ENCODE assay signal across 11 cellular contexts in genomic region chr10:95756796-95757657, GRCh38. TPM values are rescaled to one million over a fixed set of nuclear protein-coding genes. Genes with fewer than 3 reads are reported as not detected.
DNase-seq lines count a peak whose midpoint lies in the region; ATAC-seq, FAIRE-seq and TF ChIP-seq lines count a peak whose summit lies in the region.
"Had no signal": no experiment of that assay in that cellular context is flagged by ENCODE, and none has a peak within 500 bp of the region (broad histone marks: within the 10 kb centered on the region; RNA-seq: fewer than 3 reads in every experiment).

No MANE protein-coding gene starts in this region.

- DNase-seq in heart left ventricle (no peak), cardiac septum (ENCODE audit: low spot score) (no peak), coronary artery (ENCODE audit: low spot score) (no peak), natural killer cell (no peak), aorta (no peak), small intestine (no peak), NCI-H1930 (lab: John Stamatoyannopoulos, UW) (no peak)
- DNase-seq: activated naive CD4-positive, alpha-beta T cell treated with anti-CD3 and anti-CD28 coated beads, Interleukin-2, amount 50 U/mL, for 16 hours had no signal

- intact Hi-C loops in heart left ventricle (cut with DNase I) (loop anchor here in 2 of 10 donors (5.0 kb wide), 2 partner anchors 35 to 85 kb away; no protein-coding TSS in a partner anchor), cardiac septum (cut with DNase I) (loop anchor here (5.0 to 10.0 kb wide), 2 partner anchors 35 to 58 kb away; no protein-coding TSS in a partner anchor), natural killer cell (cut with micrococcal nuclease) (no loop called here), aorta (cut with DNase I) (loop anchor here in 1 of 2 donors (5.0 kb wide), 2 partner anchors 35 to 80 kb away; no protein-coding TSS in a partner anchor)

- no peaks in the 10 kb centered on the region for H3K36me3 Mint-ChIP-seq in natural killer cell

- H3K9me3 Mint-ChIP-seq in natural killer cell, result no peaks in the 10 kb centered on the region

- no peak for TF ChIP-seq POLR2A in heart left ventricle (IDR thresholded peaks at IDR 0.05)

- no peaks in the 10 kb centered on the region for H3K9me3 ChIP-seq in heart left ventricle
- H3K9me3 ChIP-seq in aorta (ENCODE audit: control insufficient read depth, low read length), result no peaks in the 10 kb centered on the region
- H3K9me3 ChIP-seq in small intestine (ENCODE audit: control insufficient read depth, low read depth), result no peaks in the 10 kb centered on the region
- H3K9me3 ChIP-seq: BLaER1 had no signal

- peak overlapping the region; percentile 41 for H3K4me3 Mint-ChIP-seq in natural killer cell

- no peak for FAIRE-seq in small intestine (lab: Jason Lieb, UNC)

- H3K27me3 ChIP-seq in heart left ventricle (no peaks in the 10 kb centered on the region), aorta (ENCODE audit: control insufficient read depth in 1 of 2, insufficient read depth in 2 of 2, low read length in 1 of 2) (no peaks in the 10 kb centered on the region), small intestine (ENCODE audit: control insufficient read depth in 2 of 2, insufficient read depth in 2 of 2, low read length in 2 of 2) (no peaks in the 10 kb centered on the region)
- H3K27me3 ChIP-seq: BLaER1 had no signal

- H3K27me3 Mint-ChIP-seq in natural killer cell (ENCODE audit: low read depth in 2 of 2), result peaks cover 0 to 7% of the 10 kb centered on the region in 2 donors

- H3K27ac ChIP-seq in heart left ventricle (peak overlapping the region in 11 of 12 donors; percentile 9 to 83 (median 68)), coronary artery (peak overlapping the region; percentile 82 to 93), aorta (ENCODE audit: low read depth in 1 of 2, low read length in 2 of 2) (peak overlapping the region in 1 of 2 donors; percentile 64), small intestine (ENCODE audit: low read depth in 1 of 2, low read length in 1 of 2) (peak overlapping the region in 1 of 2 donors; percentile 92)
- H3K27ac ChIP-seq: BLaER1 had no signal

- 30 to 45% (median 37%) methylated on average over 5 of the region's 5 CpGs for WGBS in heart left ventricle, 4 donors
- 1 to 5% methylated on average over 5 of the region's 5 CpGs for WGBS in aorta, 2 donors
- 35 to 62% (median 49%) methylated on average over 5 of the region's 5 CpGs for WGBS in small intestine, 3 donors

- H3K4me3 ChIP-seq in heart left ventricle (peak overlapping the region in 10 of 12 donors; percentile 26 to 63 (median 52)), coronary artery (peak overlapping the region; percentile 64), aorta (ENCODE audit: low read length in 2 of 2) (peak overlapping the region; percentile 49 to 78), small intestine (ENCODE audit: low read depth in 1 of 2, low read length in 2 of 2) (peak overlapping the region in 1 of 2 donors; percentile 16)
- H3K4me3 ChIP-seq: BLaER1 had no signal

- H3K36me3 ChIP-seq in heart left ventricle, result no peaks in the 10 kb centered on the region
- H3K36me3 ChIP-seq in aorta (ENCODE audit: control insufficient read depth in 1 of 2, insufficient read depth in 2 of 2, low read length in 1 of 2), result no peaks in the 10 kb centered on the region
- H3K36me3 ChIP-seq in small intestine (ENCODE audit: control insufficient read depth in 2 of 2, insufficient read depth in 2 of 2, low read length in 2 of 2), result no peaks in the 10 kb centered on the region
- H3K36me3 ChIP-seq: BLaER1 had no signal

- no peak overlapping the region for H3K27ac Mint-ChIP-seq in natural killer cell

- ATAC-seq in heart left ventricle (peak in 1 of 4 donors; percentile 5), natural killer cell (peak in 1 of 3 donors; percentile 7), aorta (ENCODE audit: low FRiP score) (peak; percentile 53), GM21825 (IDR thresholded peaks at IDR 0.05; ENCODE audit: unreplicated experiment) (no peak)

- peaks cover 0 to 43% (median 3%) of the 10 kb centered on the region in 12 donors for H3K4me1 ChIP-seq in heart left ventricle
- peaks cover 2 to 5% of the 10 kb centered on the region in 2 donors for H3K4me1 ChIP-seq in aorta (ENCODE audit: control insufficient read depth in 1 of 2, insufficient read depth in 2 of 2, low read length in 2 of 2)
- H3K4me1 ChIP-seq in small intestine (ENCODE audit: control insufficient read depth in 2 of 2, insufficient read depth in 1 of 2, low read depth in 1 of 2, low read length in 1 of 2), result no peaks in the 10 kb centered on the region

- H3K4me1 Mint-ChIP-seq in natural killer cell, result peaks cover 14 to 16% of the 10 kb centered on the region in 2 donors

- TF ChIP-seq CTCF in heart left ventricle (IDR thresholded peaks at IDR 0.05) (no peak), coronary artery (IDR thresholded peaks at IDR 0.05) (no peak), natural killer cell (IDR thresholded peaks at IDR 0.05) (no peak)

RNA-seq across cellular contexts. Expression of gene ENTPD1, which starts 1.1 kb away (rescaled TPM):
- total RNA-seq in heart left ventricle (10 to 100 TPM in 3 of 9 donors, 1 to 10 TPM in 6; 4.8 to 23.2 (median 8.1) TPM), cardiac septum (14.7 TPM), natural killer cell (1 to 10 TPM; 1.3 to 6.2 (median 3.1) TPM), aorta (100 to 1,000 TPM in 1 of 2 donors, 10 to 100 TPM in 1; 77.8 to 110 TPM)
- polyA plus RNA-seq in heart left ventricle (1 to 10 TPM; 3.3 to 4.1 TPM), aorta (10 to 100 TPM; 18.2 to 22.2 TPM), small intestine (1 to 10 TPM; 1.3 to 9.8 (median 5.1) TPM)
- total RNA-seq: RPMI7951 had no signal
